In genomic region chr17:7238418-7239090, GRCh38 we compare ENCODE assay signal across 8 cellular contexts. TPM values are rescaled to one million over a fixed set of nuclear protein-coding genes. Genes with fewer than 3 reads are reported as not detected.
DNase-seq lines count a peak whose midpoint lies in the region; ATAC-seq lines count a peak whose summit lies in the region.

No MANE protein-coding gene starts in this region.

- peak; percentile 73 for DNase-seq in DMS53 (lab: John Stamatoyannopoulos, UW)
- DNase-seq in DMS53 treated with DMSO at 0.1 percent for 48 hours (lab: John Stamatoyannopoulos, UW; ENCODE audit: unreplicated experiment): no peak
- peak in 1 of 9 donors; percentile 39 for DNase-seq in naive thymus-derived CD4-positive, alpha-beta T cell
- DNase-seq in NCI-H128 (lab: John Stamatoyannopoulos, UW; ENCODE audit: unreplicated experiment): no peak
- DNase-seq in Kasumi-1 (lab: John Stamatoyannopoulos, UW): no peak
- no peak for DNase-seq in posterior vena cava (ENCODE audit: low spot score)

- H3K27ac Mint-ChIP-seq in T-helper 1 cell treated with Interleukin-12 subunit alpha and Interleukin-12 subunit beta and Interleukin-4 antibody, amounts not matched to agents 30 μg/mL and 1 μg/mL, for 36 hours: peak overlapping the region; percentile 96
- peak overlapping the region; percentile 55 to 100 (median 90) for H3K27ac Mint-ChIP-seq in naive thymus-derived CD4-positive, alpha-beta T cell

- no peak overlapping the region for H3K4me3 ChIP-seq in endocrine pancreas (ENCODE audit: control insufficient read depth, insufficient read depth, low read length)
- peak overlapping the region; percentile 76 for H3K4me3 ChIP-seq in naive thymus-derived CD4-positive, alpha-beta T cell (ENCODE audit: low read length)

- CTCF ChIA-PET in naive thymus-derived CD4-positive, alpha-beta T cell (lab: Charles Lee): interaction anchor here (0.6 to 1.6 kb wide), 2 partner anchors 18 to 67 kb away, joined by 3 to 9 read pairs; partner anchors contain the start of genes ACADVL and DLG4

- H3K27me3 Mint-ChIP-seq in T-helper 1 cell treated with Interleukin-12 subunit alpha and Interleukin-12 subunit beta and Interleukin-4 antibody, amounts not matched to agents 30 μg/mL and 1 μg/mL, for 36 hours (ENCODE audit: low read depth): no peaks in the 10 kb centered on the region
- peaks cover 0 to 7% (median 0%) of the 10 kb centered on the region in 5 donors for H3K27me3 Mint-ChIP-seq in naive thymus-derived CD4-positive, alpha-beta T cell

- peak overlapping the region; percentile 92 for H3K27ac ChIP-seq in naive thymus-derived CD4-positive, alpha-beta T cell (ENCODE audit: low read depth, low read length)

- peaks cover 3% of the 10 kb centered on the region for H3K36me3 ChIP-seq in endocrine pancreas (ENCODE audit: control insufficient read depth, insufficient read depth, low read length)
- peaks cover 5 to 49% (median 7%) of the 10 kb centered on the region in 3 experiments for H3K36me3 ChIP-seq in naive thymus-derived CD4-positive, alpha-beta T cell (ENCODE audit: control insufficient read depth in 2 of 3, insufficient read depth in 3 of 3, low read length in 3 of 3)

- peak overlapping the region; percentile 74 for H3K9ac ChIP-seq in endocrine pancreas (ENCODE audit: control insufficient read depth, insufficient read depth, low read length)

- H3K4me3 Mint-ChIP-seq in T-helper 1 cell treated with Interleukin-12 subunit alpha and Interleukin-12 subunit beta and Interleukin-4 antibody, amounts not matched to agents 30 μg/mL and 1 μg/mL, for 36 hours: peak overlapping the region; percentile 92
- H3K4me3 Mint-ChIP-seq in naive thymus-derived CD4-positive, alpha-beta T cell: peak overlapping the region; percentile 88 to 98 (median 94)

- POLR2A ChIA-PET in naive thymus-derived CD4-positive, alpha-beta T cell (lab: Charles Lee): interaction anchor here (0.6 to 14.4 kb wide), 16 partner anchors 12 to 900 kb away, joined by 3 to 265 read pairs (median 4); partner anchors contain the start of genes ACADVL, ACAP1, CTDNEP1 and DLG4

- peaks cover 7% of the 10 kb centered on the region for H3K4me1 ChIP-seq in endocrine pancreas (ENCODE audit: control insufficient read depth, insufficient read depth, low read length)
- H3K4me1 ChIP-seq in naive thymus-derived CD4-positive, alpha-beta T cell (ENCODE audit: control insufficient read depth in 2 of 2, insufficient read depth in 2 of 2, low read length in 2 of 2): peaks cover 32 to 43% of the 10 kb centered on the region in 2 donors

- ATAC-seq in naive thymus-derived CD4-positive, alpha-beta T cell: no peak

- H3K36me3 Mint-ChIP-seq in T-helper 1 cell treated with Interleukin-12 subunit alpha and Interleukin-12 subunit beta and Interleukin-4 antibody, amounts not matched to agents 30 μg/mL and 1 μg/mL, for 36 hours (ENCODE audit: low read depth): peaks cover 51% of the 10 kb centered on the region
- H3K36me3 Mint-ChIP-seq in naive thymus-derived CD4-positive, alpha-beta T cell: peaks cover 5 to 32% (median 16%) of the 10 kb centered on the region in 5 donors

- intact Hi-C loops in naive thymus-derived CD4-positive, alpha-beta T cell (cut with micrococcal nuclease): loop anchor here (1.0 to 10.0 kb wide), 18 partner anchors 14 to 918 kb away; partner anchors contain the start of genes EIF5A (in 2 of the 2), ELP5 (in 2 of the 2), TMEM102 (in 2 of the 2) and TP53 (in 2 of the 2)
- intact Hi-C loops in posterior vena cava (cut with DNase I): no loop called here

- H3K4me1 Mint-ChIP-seq in T-helper 1 cell treated with Interleukin-12 subunit alpha and Interleukin-12 subunit beta and Interleukin-4 antibody, amounts not matched to agents 30 μg/mL and 1 μg/mL, for 36 hours (ENCODE audit: low read depth): peaks cover 62% of the 10 kb centered on the region
- peaks cover 41 to 72% (median 64%) of the 10 kb centered on the region in 7 donors for H3K4me1 Mint-ChIP-seq in naive thymus-derived CD4-positive, alpha-beta T cell

- H3K9me3 Mint-ChIP-seq in T-helper 1 cell treated with Interleukin-12 subunit alpha and Interleukin-12 subunit beta and Interleukin-4 antibody, amounts not matched to agents 30 μg/mL and 1 μg/mL, for 36 hours: no peaks in the 10 kb centered on the region
- H3K9me3 Mint-ChIP-seq in naive thymus-derived CD4-positive, alpha-beta T cell: peaks cover 0 to 14% (median 0%) of the 10 kb centered on the region in 11 donors

- no peaks in the 10 kb centered on the region for H3K27me3 ChIP-seq in endocrine pancreas (ENCODE audit: control insufficient read depth, insufficient read depth, low read length)
- no peaks in the 10 kb centered on the region for H3K27me3 ChIP-seq in naive thymus-derived CD4-positive, alpha-beta T cell (ENCODE audit: control insufficient read depth in 2 of 2, insufficient read depth in 2 of 2, low read length in 2 of 2)

- no peaks in the 10 kb centered on the region for H3K9me3 ChIP-seq in endocrine pancreas (ENCODE audit: control insufficient read depth, low read length)
- no peaks in the 10 kb centered on the region for H3K9me3 ChIP-seq in naive thymus-derived CD4-positive, alpha-beta T cell (ENCODE audit: control insufficient read depth in 2 of 3, low read length in 3 of 3)

RNA-seq across cellular contexts. Expression of gene PHF23, which starts 0.7 kb away (rescaled TPM):
- 10 to 100 TPM; 12.3 to 58.7 (median 55.2) TPM for total RNA-seq in naive thymus-derived CD4-positive, alpha-beta T cell
- polyA plus RNA-seq in naive thymus-derived CD4-positive, alpha-beta T cell: 10 to 100 TPM; 16.0 to 41.3 TPM
- 10 to 100 TPM; 20.4 to 27.5 TPM for total RNA-seq in posterior vena cava

RNA-seq across cellular contexts. Expression of gene GABARAP, which starts 3.7 kb away (rescaled TPM):
- 100 to 1,000 TPM; 214 to 427 (median 286) TPM for total RNA-seq in naive thymus-derived CD4-positive, alpha-beta T cell
- 100 to 1,000 TPM; 656 to 950 TPM for polyA plus RNA-seq in naive thymus-derived CD4-positive, alpha-beta T cell
- 100 to 1,000 TPM; 341 to 405 TPM for total RNA-seq in posterior vena cava

RNA-seq across cellular contexts. Expression of gene DVL2, which starts 4.2 kb away (rescaled TPM):
- total RNA-seq in naive thymus-derived CD4-positive, alpha-beta T cell: 10 to 100 TPM; 51.2 to 91.5 (median 52.3) TPM
- 10 to 100 TPM; 15.1 to 31.1 TPM for polyA plus RNA-seq in naive thymus-derived CD4-positive, alpha-beta T cell
- 10 to 100 TPM; 21.9 to 26.7 TPM for total RNA-seq in posterior vena cava

RNA-seq across cellular contexts. Expression of gene CTDNEP1, which starts 13.0 kb away (rescaled TPM):
- 100 to 1,000 TPM in 4 of 5 experiments, 10 to 100 TPM in 1; 96.8 to 173 (median 133) TPM for total RNA-seq in naive thymus-derived CD4-positive, alpha-beta T cell
- 10 to 100 TPM; 38.3 to 45.4 TPM for polyA plus RNA-seq in naive thymus-derived CD4-positive, alpha-beta T cell
- total RNA-seq in posterior vena cava: 10 to 100 TPM; 79.5 to 89.2 TPM

RNA-seq across cellular contexts. Expression of gene ELP5, which starts 13.5 kb away (rescaled TPM):
- total RNA-seq in naive thymus-derived CD4-positive, alpha-beta T cell: 10 to 100 TPM; 26.9 to 49.1 (median 32.9) TPM
- polyA plus RNA-seq in naive thymus-derived CD4-positive, alpha-beta T cell: 10 to 100 TPM; 60.4 to 89.9 TPM
- total RNA-seq in posterior vena cava: 10 to 100 TPM; 36.5 to 40.0 TPM

Comparison
In these comparisons a context has a peak if more than half of its experiments do, and no peak if none do; other contexts are left out.
1. intact Hi-C loops: an anchor here in naive thymus-derived CD4-positive, alpha-beta T cell (1.0 to 10.0 kb wide); none called in posterior vena cava.